In the genomic region with DNA sequence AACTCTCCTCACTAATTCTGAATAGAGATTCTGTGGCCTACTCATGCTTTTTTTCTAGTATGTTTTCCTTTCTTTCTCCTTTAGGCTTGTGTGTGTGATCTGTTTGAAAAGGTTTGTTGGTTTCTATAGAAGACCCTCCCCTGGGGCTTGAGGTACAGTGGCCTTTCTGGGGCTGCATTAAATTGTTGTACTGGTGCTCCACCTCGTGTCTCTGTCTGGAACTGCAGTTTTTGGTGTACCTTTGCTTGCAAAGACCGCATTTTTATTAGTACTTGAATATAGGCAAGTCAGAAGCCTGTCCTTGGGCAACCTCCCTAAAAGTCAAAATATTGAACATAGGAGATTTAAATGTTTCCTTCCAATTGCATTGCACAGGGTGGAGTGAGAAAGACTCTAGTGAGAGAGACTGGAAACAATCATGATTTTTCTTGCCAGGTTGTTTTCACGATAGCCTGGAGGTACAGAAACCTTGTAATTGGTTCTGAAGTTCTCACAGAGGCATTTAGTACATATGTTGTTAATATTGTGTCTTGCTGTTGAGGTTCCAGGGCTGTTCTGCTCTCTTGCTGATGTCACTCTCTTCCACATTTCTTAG, we compare ENCODE assay signal across 8 cellular contexts. TPM values are rescaled to one million over a fixed set of nuclear protein-coding genes. Genes with fewer than 3 reads are reported as not detected.
DNase-seq lines count a peak whose midpoint lies in the region; ATAC-seq and TF ChIP-seq lines count a peak whose summit lies in the region.

No MANE protein-coding gene starts in this region.

- DNase-seq in activated CD8-positive, alpha-beta memory T cell treated with anti-CD3 and anti-CD28 coated beads, Interleukin-2, amount 10 ng/mL, durations not matched to agents 7 days and 5 days, result peak; percentile 46
- no peak for DNase-seq in activated CD8-positive, alpha-beta memory T cell treated with anti-CD3 and anti-CD28 coated beads for 24 hours
- DNase-seq in Kasumi-1 (lab: John Stamatoyannopoulos, UW) (peak; percentile 71 to 73), SK-MEL-5 (ENCODE audit: low read depth, low spot score) (peak; percentile 74), osteoblast (ENCODE audit: insufficient read length, low spot score, missing footprints) (peak; percentile 5)
- peak; percentile 2 to 17 (median 4) for DNase-seq in effector memory CD8-positive, alpha-beta T cell

- H3K27me3 ChIP-seq in osteoblast (ENCODE audit: insufficient read depth, low read length), result no peaks in the 10 kb centered on the region

- TF ChIP-seq CTCF in osteoblast (IDR thresholded peaks at IDR 0.05; ENCODE audit: extremely low read depth, low read depth, low read length), result peak; percentile 80

- no peaks in the 10 kb centered on the region for H4K20me1 ChIP-seq in osteoblast (ENCODE audit: insufficient read depth, low read length)

- H3K36me3 ChIP-seq in osteoblast (ENCODE audit: insufficient read depth, low read length), result no peaks in the 10 kb centered on the region

- H3K4me1 Mint-ChIP-seq in activated CD8-positive, alpha-beta memory T cell treated with anti-CD3 and anti-CD28 coated beads, Interleukin-2, amount 10 ng/mL, durations not matched to agents 7 days and 5 days, result no peaks in the 10 kb centered on the region
- no peaks in the 10 kb centered on the region for H3K4me1 Mint-ChIP-seq in effector memory CD8-positive, alpha-beta T cell (ENCODE audit: low read depth in 2 of 2)

- H3K9me3 ChIP-seq in osteoblast (ENCODE audit: low read depth, low read length), result no peaks in the 10 kb centered on the region

- no peak overlapping the region for H3K4me3 ChIP-seq in osteoblast (ENCODE audit: insufficient read depth, low read length)

- no peak overlapping the region for H3K27ac Mint-ChIP-seq in activated CD8-positive, alpha-beta memory T cell treated with anti-CD3 and anti-CD28 coated beads, Interleukin-2, amount 10 ng/mL, durations not matched to agents 7 days and 5 days
- H3K27ac Mint-ChIP-seq in effector memory CD8-positive, alpha-beta T cell, result no peak overlapping the region

- H2AFZ ChIP-seq in osteoblast (ENCODE audit: low read length), result no peak overlapping the region

- no peak overlapping the region for H3K4me2 ChIP-seq in osteoblast (ENCODE audit: insufficient read depth, low read length)

- no peaks in the 10 kb centered on the region for H3K9me3 Mint-ChIP-seq in activated CD8-positive, alpha-beta memory T cell treated with anti-CD3 and anti-CD28 coated beads, Interleukin-2, amount 10 ng/mL, durations not matched to agents 7 days and 5 days (ENCODE audit: low read depth)
- H3K9me3 Mint-ChIP-seq in effector memory CD8-positive, alpha-beta T cell, result peaks cover 0 to 2% of the 10 kb centered on the region in 2 donors

- H3K4me3 Mint-ChIP-seq in activated CD8-positive, alpha-beta memory T cell treated with anti-CD3 and anti-CD28 coated beads, Interleukin-2, amount 10 ng/mL, durations not matched to agents 7 days and 5 days, result no peak overlapping the region
- no peak overlapping the region for H3K4me3 Mint-ChIP-seq in effector memory CD8-positive, alpha-beta T cell

- no peak overlapping the region for H3K27ac ChIP-seq in osteoblast (ENCODE audit: low read depth, low read length)

- in situ Hi-C loops in SK-MEL-5 (cut with HindIII; ENCODE audit: low pct_unique_long_range_greater_than_20kb, low sequenced_read_pairs), result no loop called here

- ATAC-seq in activated CD8-positive, alpha-beta memory T cell treated with anti-CD3 and anti-CD28 coated beads, Interleukin-2, amount 10 ng/mL, durations not matched to agents 7 days and 5 days, result no peak
- ATAC-seq in GM21576 (IDR thresholded peaks at IDR 0.05; ENCODE audit: unreplicated experiment), result peak; percentile 73
- no peak for ATAC-seq in effector memory CD8-positive, alpha-beta T cell (replicated peaks)
- ATAC-seq in GM21717 (IDR thresholded peaks at IDR 0.05; ENCODE audit: unreplicated experiment), result no peak

- CTCF ChIA-PET in activated CD8-positive, alpha-beta memory T cell treated with anti-CD3 and anti-CD28 coated beads, Interleukin-2, amount 10 ng/mL, durations not matched to agents 7 days and 5 days (lab: Charles Lee), result no interaction called here

- H3K27me3 Mint-ChIP-seq in activated CD8-positive, alpha-beta memory T cell treated with anti-CD3 and anti-CD28 coated beads, Interleukin-2, amount 10 ng/mL, durations not matched to agents 7 days and 5 days, result peaks cover 3% of the 10 kb centered on the region
- H3K27me3 Mint-ChIP-seq in effector memory CD8-positive, alpha-beta T cell, result no peaks in the 10 kb centered on the region

- H3K79me2 ChIP-seq in osteoblast (ENCODE audit: insufficient read depth, low read length), result no peaks in the 10 kb centered on the region

- H3K4me1 ChIP-seq in osteoblast (ENCODE audit: insufficient read depth, low read length), result no peaks in the 10 kb centered on the region

- no peaks in the 10 kb centered on the region for H3K36me3 Mint-ChIP-seq in activated CD8-positive, alpha-beta memory T cell treated with anti-CD3 and anti-CD28 coated beads, Interleukin-2, amount 10 ng/mL, durations not matched to agents 7 days and 5 days
- no peaks in the 10 kb centered on the region for H3K36me3 Mint-ChIP-seq in effector memory CD8-positive, alpha-beta T cell (ENCODE audit: insufficient read depth)

RNA-seq across cellular contexts. Expression of gene SLCO1B1, which starts 39.0 kb away (rescaled TPM):
- total RNA-seq in activated CD8-positive, alpha-beta memory T cell treated with anti-CD3 and anti-CD28 coated beads, Interleukin-2, amount 10 ng/mL, durations not matched to agents 7 days and 5 days, result not detected
- not detected in 2 replicates for total RNA-seq in SK-MEL-5 (2014; rRNA removed; shearing (Covaris generic))
- polyA plus RNA-seq in SK-MEL-5 (2015; cell fraction: cytosol; rRNA removed), result 0.05 and 0.09 TPM in 2 replicates
- not detected in 2 replicates for polyA plus RNA-seq in SK-MEL-5 (2015; cell fraction: nucleus; rRNA removed)
- total RNA-seq in osteoblast, result not detected in 2 replicates
